13 cellular contexts compared by ENCODE assay signal in the genomic region with DNA sequence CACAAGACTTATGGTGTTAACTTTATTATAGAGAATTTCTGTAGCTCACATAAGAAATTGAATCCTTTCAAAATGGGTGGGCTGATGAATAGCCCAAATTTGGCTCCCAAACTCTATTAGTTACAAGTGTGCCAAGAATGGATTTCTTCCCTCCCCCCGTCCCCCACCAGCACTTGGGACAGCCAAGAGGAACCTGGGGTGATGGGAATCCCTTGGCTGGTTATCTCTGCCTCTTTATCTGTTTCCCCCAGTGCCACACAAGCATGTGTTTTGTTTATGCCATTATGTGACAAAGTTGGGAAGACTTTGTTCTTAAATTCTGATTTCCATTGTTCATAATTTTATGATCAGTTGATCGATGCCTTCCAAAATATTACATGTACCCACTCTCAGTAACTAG. TPM values are rescaled to one million over a fixed set of nuclear protein-coding genes. Genes with fewer than 3 reads are reported as not detected.
DNase-seq lines count a peak whose midpoint lies in the region; ATAC-seq and TF ChIP-seq lines count a peak whose summit lies in the region.
"Had no signal": no experiment of that assay in that cellular context is flagged by ENCODE, and none has a peak within 500 bp of the region (broad histone marks: within the 10 kb centered on the region; RNA-seq: fewer than 3 reads in every experiment).

No MANE protein-coding gene starts in this region.

- peak overlapping the region; percentile 81 for H3K27ac ChIP-seq in GM23248
- peak overlapping the region; percentile 78 to 82 for H3K27ac ChIP-seq in ascending aorta
- peak overlapping the region; percentile 63 to 74 for H3K27ac ChIP-seq in liver (ENCODE audit: low read depth in 1 of 2, low read length in 2 of 2)
- peak overlapping the region; percentile 95 for H3K27ac ChIP-seq in smooth muscle cell (ENCODE audit: low read depth)

- H3K4me3 ChIP-seq in GM23248 = no peak overlapping the region
- no peak overlapping the region for H3K4me3 ChIP-seq in ascending aorta
- H3K4me3 ChIP-seq in liver (ENCODE audit: low read depth in 1 of 3, low read length in 3 of 3) = no peak overlapping the region
- no peak overlapping the region for H3K4me3 ChIP-seq in smooth muscle cell
- H3K4me3 ChIP-seq: body of pancreas had no signal

- H2AFZ ChIP-seq in GM23248 (no peak overlapping the region), smooth muscle cell (ENCODE audit: low read depth) (no peak overlapping the region)

- WGBS in GM23248 (ENCODE audit: low coverage in 1 of 2, low lambda C conversion rate in 2 of 2, missing lambda C conversion rate in 2 of 2), 2 experiments = 29 to 32% methylated on average over 2 of the region's 2 CpGs
- 72% methylated on average over 2 of the region's 2 CpGs for WGBS in liver
- WGBS in smooth muscle cell (ENCODE audit: low lambda C conversion rate) = 92% methylated on average over 2 of the region's 2 CpGs

- H3K9ac ChIP-seq in GM23248 = peak overlapping the region; percentile 47
- H3K9ac ChIP-seq in liver (ENCODE audit: low read depth in 1 of 2, low read length in 2 of 2) = no peak overlapping the region
- peak overlapping the region; percentile 82 for H3K9ac ChIP-seq in smooth muscle cell (ENCODE audit: low read depth)

- H3F3A ChIP-seq in GM23248 (ENCODE audit: insufficient read depth) (peaks cover 66% of the 10 kb centered on the region), smooth muscle cell (ENCODE audit: low read depth) (peaks cover 65% of the 10 kb centered on the region)

- H3K9me2 ChIP-seq in GM23248 (ENCODE audit: insufficient read depth) = no peaks in the 10 kb centered on the region

- TF ChIP-seq RAD21 in liver (IDR thresholded peaks at IDR 0.05) = no peak

- H4K20me1 ChIP-seq in GM23248 (ENCODE audit: insufficient read depth) (no peaks in the 10 kb centered on the region), smooth muscle cell (ENCODE audit: low read depth) (peaks cover 11% of the 10 kb centered on the region)

- peaks cover 44% of the 10 kb centered on the region for H3K4me1 ChIP-seq in GM23248 (ENCODE audit: insufficient read depth)
- peaks cover 3 to 22% of the 10 kb centered on the region in 2 donors for H3K4me1 ChIP-seq in ascending aorta
- H3K4me1 ChIP-seq in liver (ENCODE audit: control insufficient read depth in 4 of 4, insufficient read depth in 4 of 4, low read length in 3 of 4) = peaks cover 3 to 7% (median 4%) of the 10 kb centered on the region in 4 donors
- H3K4me1 ChIP-seq in smooth muscle cell (ENCODE audit: low read depth) = peaks cover 22% of the 10 kb centered on the region

- ATAC-seq in GM21825 (IDR thresholded peaks at IDR 0.05; ENCODE audit: unreplicated experiment) (no peak), GM18502 (IDR thresholded peaks at IDR 0.05; ENCODE audit: poor library complexity, unreplicated experiment) (no peak), GM18519 (IDR thresholded peaks at IDR 0.05; ENCODE audit: low FRiP score, unreplicated experiment) (no peak)
- ATAC-seq: SK-N-SH treated with all-trans-retinoic acid at 6 μM for 48 hours had no signal

- H3K27me3 ChIP-seq in GM23248 (replicated peaks; ENCODE audit: insufficient read depth) (no peaks in the 10 kb centered on the region), ascending aorta (no peaks in the 10 kb centered on the region), liver (ENCODE audit: control insufficient read depth in 4 of 4, insufficient read depth in 4 of 4, low read length in 3 of 4) (no peaks in the 10 kb centered on the region), smooth muscle cell (ENCODE audit: low read depth) (no peaks in the 10 kb centered on the region)
- H3K27me3 ChIP-seq: body of pancreas had no signal

- DNase-seq in GM23248 = peak; percentile 5
- no peak for DNase-seq in ascending aorta (ENCODE audit: low spot score in 2 of 2)
- DNase-seq in smooth muscle cell (lab: John Stamatoyannopoulos, UW; ENCODE audit: unreplicated experiment) = no peak
- no peak for DNase-seq in NCI-H1092 (lab: John Stamatoyannopoulos, UW)
- DNase-seq: activated naive CD4-positive, alpha-beta T cell; NCI-H1694; NCI-H510A had no signal

- in situ Hi-C loops in GM23248 (cut with MboI) = no loop called here

- H3K79me2 ChIP-seq in GM23248 (ENCODE audit: insufficient read depth) = peaks cover 50% of the 10 kb centered on the region
- H3K79me2 ChIP-seq in smooth muscle cell (ENCODE audit: low read depth) = peaks cover 29% of the 10 kb centered on the region

- H3K36me3 ChIP-seq in GM23248 (ENCODE audit: low read depth) = peaks cover 26% of the 10 kb centered on the region
- H3K36me3 ChIP-seq in ascending aorta = peaks cover 27 to 39% of the 10 kb centered on the region in 2 donors
- H3K36me3 ChIP-seq in liver (ENCODE audit: control insufficient read depth in 4 of 4, insufficient read depth in 3 of 4, low read depth in 1 of 4, low read length in 3 of 4) = peaks cover 0 to 3% (median 0%) of the 10 kb centered on the region in 4 donors
- H3K36me3 ChIP-seq in smooth muscle cell (ENCODE audit: low read depth) = peaks cover 18% of the 10 kb centered on the region

- H3K9me3 ChIP-seq in GM23248 (ENCODE audit: low read depth) (no peaks in the 10 kb centered on the region), ascending aorta (peaks cover 0 to 30% of the 10 kb centered on the region in 2 donors), liver (ENCODE audit: control insufficient read depth in 4 of 4, low read length in 3 of 4) (no peaks in the 10 kb centered on the region), smooth muscle cell (replicated peaks; ENCODE audit: low read depth) (no peaks in the 10 kb centered on the region)
- H3K9me3 ChIP-seq: body of pancreas had no signal

- H3K4me2 ChIP-seq in GM23248 (ENCODE audit: unreplicated experiment) (no peak overlapping the region), smooth muscle cell (peak overlapping the region; percentile 20)

- TF ChIP-seq CTCF in ascending aorta (IDR thresholded peaks at IDR 0.05) (no peak), liver (IDR thresholded peaks at IDR 0.05; ENCODE audit: low read depth, low read length, missing input control) (no peak), smooth muscle cell (IDR thresholded peaks at IDR 0.05; ENCODE audit: borderline replicate concordance, insufficient read depth, poor library complexity, severe bottlenecking) (no peak)

- intact Hi-C loops in ascending aorta (cut with DNase I) = loop anchor here (2.0 to 10.0 kb wide), 2 partner anchors 219 to 409 kb away; no protein-coding TSS in a partner anchor

TF ChIP-seq in liver, 16 proteins besides CTCF, POLR2A, EP300 and RAD21:
- TF ChIP-seq FOXA2 (IDR thresholded peaks at IDR 0.05) = no peak
TF ChIP-seq in liver: peak in this region for 0.

RNA-seq across cellular contexts. Expression of a gene that starts 28.3 kb away (rescaled TPM):
- total RNA-seq in GM23248 (2014; rRNA removed; shearing (Covaris generic)) = 9.0 and 17.2 TPM in 2 replicates
- polyA plus RNA-seq in GM23248 (2016; fragmentation: Nextera tagmentation; extraction: Ambion mirVana) (26.6 and 26.7 TPM in 2 replicates), liver (10 to 100 TPM in 1 of 2 donors, 1 to 10 TPM in 1; 9.7 to 19.5 TPM), smooth muscle cell (19.7 and 24.1 TPM in 2 replicates)
- total RNA-seq in ascending aorta (9.2 TPM), liver (1 to 10 TPM; 3.8 to 5.3 TPM), smooth muscle cell (11.6 and 19.2 TPM in 2 replicates)

Comparison
In these comparisons a context has a peak if more than half of its experiments do, and no peak if none do; other contexts are left out.
1. H3K9ac ChIP-seq: peak in GM23248 (single experiment) and smooth muscle cell (single experiment); none in liver (0 of 2).
2. Peak in every context shown above with its lines, with median percentiles within 50 percentile points of each other: H3K27ac ChIP-seq.